Comparison of ENCODE assay signal across 1 cellular context in the genomic region with DNA sequence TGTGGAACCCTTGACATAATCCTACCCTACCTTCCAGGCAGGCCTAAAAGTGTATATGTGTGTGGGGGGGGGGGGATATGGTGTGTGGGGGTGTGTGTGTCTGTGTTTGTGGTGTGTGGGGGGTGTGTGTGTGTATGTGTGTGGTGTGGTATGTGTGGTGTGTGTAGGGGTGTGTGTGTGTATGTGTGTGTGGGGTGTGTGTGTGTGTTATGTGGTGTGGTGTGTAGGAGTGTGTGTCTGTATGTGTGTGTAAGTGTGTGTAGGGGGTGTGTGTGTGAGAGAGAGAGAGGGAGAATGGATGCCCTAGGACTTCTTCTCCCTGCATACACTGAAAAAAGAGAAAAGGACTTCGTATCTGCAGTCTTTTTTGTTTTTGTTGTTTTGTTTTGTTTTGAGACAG.
A peak's percentile ranks its signal among the peaks of the same experiment; 100 is the strongest.
TF ChIP-seq lines count a peak whose summit lies in the region.

No MANE protein-coding gene starts in this region.

TF ChIP-seq in HEK293, 187 proteins besides CTCF, POLR2A, EP300 and RAD21 (continued from another document):
- TF ChIP-seq, protein P1, sequence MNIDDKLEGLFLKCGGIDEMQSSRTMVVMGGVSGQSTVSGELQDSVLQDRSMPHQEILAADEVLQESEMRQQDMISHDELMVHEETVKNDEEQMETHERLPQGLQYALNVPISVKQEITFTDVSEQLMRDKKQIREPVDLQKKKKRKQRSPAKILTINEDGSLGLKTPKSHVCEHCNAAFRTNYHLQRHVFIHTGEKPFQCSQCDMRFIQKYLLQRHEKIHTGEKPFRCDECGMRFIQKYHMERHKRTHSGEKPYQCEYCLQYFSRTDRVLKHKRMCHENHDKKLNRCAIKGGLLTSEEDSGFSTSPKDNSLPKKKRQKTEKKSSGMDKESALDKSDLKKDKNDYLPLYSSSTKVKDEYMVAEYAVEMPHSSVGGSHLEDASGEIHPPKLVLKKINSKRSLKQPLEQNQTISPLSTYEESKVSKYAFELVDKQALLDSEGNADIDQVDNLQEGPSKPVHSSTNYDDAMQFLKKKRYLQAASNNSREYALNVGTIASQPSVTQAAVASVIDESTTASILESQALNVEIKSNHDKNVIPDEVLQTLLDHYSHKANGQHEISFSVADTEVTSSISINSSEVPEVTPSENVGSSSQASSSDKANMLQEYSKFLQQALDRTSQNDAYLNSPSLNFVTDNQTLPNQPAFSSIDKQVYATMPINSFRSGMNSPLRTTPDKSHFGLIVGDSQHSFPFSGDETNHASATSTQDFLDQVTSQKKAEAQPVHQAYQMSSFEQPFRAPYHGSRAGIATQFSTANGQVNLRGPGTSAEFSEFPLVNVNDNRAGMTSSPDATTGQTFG (tag by site-specific recombination; IDR thresholded peaks at IDR 0.05; ENCODE audit: borderline replicate concordance) = no peak
- no peak for TF ChIP-seq HOXD13 (CRISPR knock-in tag; IDR thresholded peaks at IDR 0.05; ENCODE audit: borderline replicate concordance)
- no peak for TF ChIP-seq ZNF548 (tag by site-specific recombination; IDR thresholded peaks at IDR 0.05)
- TF ChIP-seq ZNF768 (tag by site-specific recombination; IDR thresholded peaks at IDR 0.05) = no peak
- no peak for TF ChIP-seq ZNF626 (tag by site-specific recombination; IDR thresholded peaks at IDR 0.05)
- TF ChIP-seq, protein P2, sequence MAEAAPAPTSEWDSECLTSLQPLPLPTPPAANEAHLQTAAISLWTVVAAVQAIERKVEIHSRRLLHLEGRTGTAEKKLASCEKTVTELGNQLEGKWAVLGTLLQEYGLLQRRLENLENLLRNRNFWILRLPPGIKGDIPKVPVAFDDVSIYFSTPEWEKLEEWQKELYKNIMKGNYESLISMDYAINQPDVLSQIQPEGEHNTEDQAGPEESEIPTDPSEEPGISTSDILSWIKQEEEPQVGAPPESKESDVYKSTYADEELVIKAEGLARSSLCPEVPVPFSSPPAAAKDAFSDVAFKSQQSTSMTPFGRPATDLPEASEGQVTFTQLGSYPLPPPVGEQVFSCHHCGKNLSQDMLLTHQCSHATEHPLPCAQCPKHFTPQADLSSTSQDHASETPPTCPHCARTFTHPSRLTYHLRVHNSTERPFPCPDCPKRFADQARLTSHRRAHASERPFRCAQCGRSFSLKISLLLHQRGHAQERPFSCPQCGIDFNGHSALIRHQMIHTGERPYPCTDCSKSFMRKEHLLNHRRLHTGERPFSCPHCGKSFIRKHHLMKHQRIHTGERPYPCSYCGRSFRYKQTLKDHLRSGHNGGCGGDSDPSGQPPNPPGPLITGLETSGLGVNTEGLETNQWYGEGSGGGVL (tag by site-specific recombination; IDR thresholded peaks at IDR 0.05) = 0 out of 2 replicates have a peak, but pooled peaks have one; percentile 28
- no peak for TF ChIP-seq YY2 (tag by site-specific recombination; IDR thresholded peaks at IDR 0.05)
- TF ChIP-seq ZNF292 (tag by site-specific recombination; IDR thresholded peaks at IDR 0.05; ENCODE audit: borderline replicate concordance, low read depth) = no peak
- no peak for TF ChIP-seq ZNF624 (tag by site-specific recombination; IDR thresholded peaks at IDR 0.05)
- TF ChIP-seq GLI4 (tag by site-specific recombination; IDR thresholded peaks at IDR 0.05) = no peak
- no peak for TF ChIP-seq ZNF214 (tag by site-specific recombination; IDR thresholded peaks at IDR 0.05; ENCODE audit: borderline replicate concordance)
- no peak for TF ChIP-seq ZNF544 (tag by site-specific recombination; IDR thresholded peaks at IDR 0.05)
